Comparison of ENCODE assay signal across 13 cellular contexts in genomic region chr4:87506974-87507701, GRCh38. TPM values are rescaled to one million over a fixed set of nuclear protein-coding genes. Genes with fewer than 3 reads are reported as not detected.
A peak's percentile ranks its signal among the peaks of the same experiment; 100 is the strongest.
DNase-seq lines count a peak whose midpoint lies in the region; ATAC-seq lines count a peak whose summit lies in the region.
"Had no signal": no experiment of that assay in that cellular context is flagged by ENCODE, and none has a peak within 500 bp of the region (broad histone marks: within the 10 kb centered on the region; RNA-seq: fewer than 3 reads in every experiment).

No MANE protein-coding gene starts in this region.

- H3K4me1 Mint-ChIP-seq in activated CD4-positive, alpha-beta memory T cell treated with anti-CD3 and anti-CD28 coated beads for 36 hours (ENCODE audit: low read depth), result no peaks in the 10 kb centered on the region

- CTCF ChIA-PET in activated CD4-positive, alpha-beta memory T cell treated with anti-CD3 and anti-CD28 coated beads for 36 hours (lab: Charles Lee), result no interaction called here

- H3K9ac ChIP-seq in subcutaneous abdominal adipose tissue (ENCODE audit: low read length in 5 of 5), result no peak overlapping the region

- POLR2A ChIA-PET in activated CD4-positive, alpha-beta memory T cell treated with anti-CD3 and anti-CD28 coated beads for 36 hours (lab: Charles Lee), result no interaction called here

- no peaks in the 10 kb centered on the region for H3K9me3 Mint-ChIP-seq in activated CD4-positive, alpha-beta memory T cell treated with anti-CD3 and anti-CD28 coated beads for 36 hours
- H3K9me3 Mint-ChIP-seq: T-helper 1 cell treated with Interleukin-12 subunit alpha and Interleukin-12 subunit beta and Interleukin-4 antibody, amounts not matched to agents 30 μg/mL and 1 μg/mL, for 36 hours had no signal

- DNase-seq in HS-27A (ENCODE audit: low read depth) (peak; percentile 82), caudate nucleus (lab: John Stamatoyannopoulos, UW) (no peak), kidney tubule cell (ENCODE audit: low spot score) (peak; percentile 72), NCI-H446 treated with DMSO at 0.1 percent for 48 hours (lab: John Stamatoyannopoulos, UW) (no peak), inferior parietal cortex (ENCODE audit: extremely low spot score) (no peak)
- DNase-seq in activated CD4-positive, alpha-beta memory T cell treated with anti-CD3 and anti-CD28 coated beads for 36 hours, result no peak
- DNase-seq: DMS79; MV-4-11; stimulated activated CD4-positive, alpha-beta T cell treated with anti-CD3 and anti-CD28 coated beads, Interleukin-2, amount 100 ng/mL, for 48 hours had no signal

- peaks cover 0 to 36% (median 0%) of the 10 kb centered on the region in 5 donors for H3K4me1 ChIP-seq in subcutaneous abdominal adipose tissue (ENCODE audit: control insufficient read depth in 5 of 5, insufficient read depth in 5 of 5, low read length in 5 of 5)

- no peak for ATAC-seq in HG03439 (IDR thresholded peaks at IDR 0.05; ENCODE audit: unreplicated experiment)

- H3K27me3 ChIP-seq in subcutaneous abdominal adipose tissue (ENCODE audit: control insufficient read depth in 5 of 5, insufficient read depth in 4 of 5, low read length in 5 of 5), result no peaks in the 10 kb centered on the region

- H3K36me3 Mint-ChIP-seq in activated CD4-positive, alpha-beta memory T cell treated with anti-CD3 and anti-CD28 coated beads for 36 hours, result no peaks in the 10 kb centered on the region
- H3K36me3 Mint-ChIP-seq: activated naive CD8-positive, alpha-beta T cell had no signal

- no peaks in the 10 kb centered on the region for H3K27me3 Mint-ChIP-seq in activated CD4-positive, alpha-beta memory T cell treated with anti-CD3 and anti-CD28 coated beads for 36 hours

- no peak overlapping the region for H3K4me3 Mint-ChIP-seq in activated CD4-positive, alpha-beta memory T cell treated with anti-CD3 and anti-CD28 coated beads for 36 hours
- H3K4me3 Mint-ChIP-seq: activated naive CD8-positive, alpha-beta T cell; T-helper 1 cell treated with Interleukin-12 subunit alpha and Interleukin-12 subunit beta and Interleukin-4 antibody, amounts not matched to agents 30 μg/mL and 1 μg/mL, for 36 hours had no signal

- H3K36me3 ChIP-seq in subcutaneous abdominal adipose tissue (ENCODE audit: control insufficient read depth in 5 of 5, insufficient read depth in 5 of 5, low read length in 5 of 5), result peaks cover 0 to 10% (median 0%) of the 10 kb centered on the region in 5 donors

- H3K27ac ChIP-seq in caudate nucleus (ENCODE audit: low read depth, low read length) (peak overlapping the region; percentile 79), subcutaneous abdominal adipose tissue (ENCODE audit: low read depth, low read length) (peak overlapping the region; percentile 6)

- H3K27ac Mint-ChIP-seq in activated CD4-positive, alpha-beta memory T cell treated with anti-CD3 and anti-CD28 coated beads for 36 hours, result no peak overlapping the region
- H3K27ac Mint-ChIP-seq: activated naive CD8-positive, alpha-beta T cell; T-helper 1 cell treated with Interleukin-12 subunit alpha and Interleukin-12 subunit beta and Interleukin-4 antibody, amounts not matched to agents 30 μg/mL and 1 μg/mL, for 36 hours had no signal

- intact Hi-C loops in activated CD4-positive, alpha-beta memory T cell treated with anti-CD3 and anti-CD28 coated beads for 36 hours (cut with micrococcal nuclease), result no loop called here

- no peak overlapping the region for H3K4me3 ChIP-seq in subcutaneous abdominal adipose tissue (ENCODE audit: low read depth in 1 of 5, low read length in 5 of 5)

- H3K9me3 ChIP-seq in subcutaneous abdominal adipose tissue (ENCODE audit: control insufficient read depth in 5 of 5, low read length in 5 of 5), result no peaks in the 10 kb centered on the region

RNA-seq across cellular contexts. Expression of gene SPARCL1, which starts 22.0 kb away (rescaled TPM):
- total RNA-seq in activated CD4-positive, alpha-beta memory T cell treated with anti-CD3 and anti-CD28 coated beads for 36 hours, result not detected

Comparison
In these comparisons a context has a peak if more than half of its experiments do, and no peak if none do; other contexts are left out.
1. DNase-seq: peak in HS-27A (single experiment) and kidney tubule cell (single experiment); none in caudate nucleus (0 of 61), activated CD4-positive, alpha-beta memory T cell treated with anti-CD3 and anti-CD28 coated beads for 36 hours (single experiment), NCI-H446 treated with DMSO at 0.1 percent for 48 hours (single experiment) and inferior parietal cortex (single experiment).